In genomic region chr1:42816600-42817439, GRCh38 we compare ENCODE assay signal across 1 cellular context.
TF ChIP-seq lines count a peak whose summit lies in the region.

Gene ERMAP, plus strand, starts transcription at chr1:42817122. Its CDS starts 13,327 bp downstream, at chr1:42830449.
Gene SVBP, minus strand, starts transcription at chr1:42817397. Its CDS starts 853 bp downstream, at chr1:42816544.

TF ChIP-seq in K562, 482 proteins besides CTCF, POLR2A, EP300 and RAD21 (continued from another document and continues in another):
- peak in 1 of 2 experiments; percentile 66; a peak in 1 of 4 replicates for TF ChIP-seq NONO (IDR thresholded peaks at IDR 0.05; ENCODE audit: low read depth in 2 of 2, low read length in 1 of 2)
- no peak for TF ChIP-seq ZNF57 (CRISPR knock-in tag; IDR thresholded peaks at IDR 0.05)
- no peak for TF ChIP-seq STAT5A (IDR thresholded peaks at IDR 0.05; ENCODE audit: borderline replicate concordance, low read length)
- TF ChIP-seq TAF7 (tag; IDR thresholded peaks at IDR 0.05), result peak; percentile 81
- peak; percentile 82 for TF ChIP-seq PCBP1 (IDR thresholded peaks at IDR 0.05; ENCODE audit: low read depth, low read length, poor library complexity, severe bottlenecking)
- TF ChIP-seq TAF9B (IDR thresholded peaks at IDR 0.05; ENCODE audit: partially characterized antibody), result peak; percentile 66
- TF ChIP-seq SAFB (IDR thresholded peaks at IDR 0.05; ENCODE audit: borderline replicate concordance, low read depth, low read length), result no peak
- peak; percentile 11 for TF ChIP-seq PRDM10 (IDR thresholded peaks at IDR 0.05; ENCODE audit: partially characterized antibody)
- no peak for TF ChIP-seq MTA1 (IDR thresholded peaks at IDR 0.05; ENCODE audit: borderline replicate concordance)
- no peak for TF ChIP-seq ZNF717 (CRISPR knock-in tag; IDR thresholded peaks at IDR 0.05)
- 0 out of 2 replicates have a peak, but pooled peaks have one; percentile 50 for TF ChIP-seq ELF2 (CRISPR knock-in tag; IDR thresholded peaks at IDR 0.05)
- peak; percentile 83 for TF ChIP-seq TBP (optimal IDR thresholded peaks at IDR 0.05; ENCODE audit: low read depth, low read length)
- peak; percentile 52 for TF ChIP-seq NCOR1 (IDR thresholded peaks at IDR 0.05)
- TF ChIP-seq THRA (IDR thresholded peaks at IDR 0.05), result no peak
- no peak for TF ChIP-seq ZFP1 (CRISPR knock-in tag; IDR thresholded peaks at IDR 0.05)
- TF ChIP-seq STAT6 (CRISPR knock-in tag; IDR thresholded peaks at IDR 0.05), result no peak
- no peak for TF ChIP-seq E2F4 (CRISPR knock-in tag; IDR thresholded peaks at IDR 0.05; ENCODE audit: low read depth)
- TF ChIP-seq HDAC1 (IDR thresholded peaks at IDR 0.05), result no peak; a peak in 1 of 4 replicates
- no peak for TF ChIP-seq DACH1 (IDR thresholded peaks at IDR 0.05; ENCODE audit: partially characterized antibody)
- TF ChIP-seq ZNF212 (CRISPR knock-in tag; IDR thresholded peaks at IDR 0.05), result no peak
- TF ChIP-seq ARID3B (CRISPR knock-in tag; IDR thresholded peaks at IDR 0.05; ENCODE audit: borderline replicate concordance), result no peak
- TF ChIP-seq RNF2 (IDR thresholded peaks at IDR 0.05), result peak; percentile 62; the same call in 1 of the 2 replicates
- no peak for TF ChIP-seq BRF2 (IDR thresholded peaks at IDR 0.05; ENCODE audit: borderline replicate concordance, insufficient read depth, insufficient read length)
- no peak for TF ChIP-seq ZNF609 (CRISPR knock-in tag; IDR thresholded peaks at IDR 0.05; ENCODE audit: borderline replicate concordance)
- TF ChIP-seq NR2F6 (CRISPR knock-in tag; IDR thresholded peaks at IDR 0.05), result no peak
- TF ChIP-seq ZNF124 (CRISPR knock-in tag; IDR thresholded peaks at IDR 0.05), result no peak
- TF ChIP-seq ZBED1 (IDR thresholded peaks at IDR 0.05), result no peak
- no peak for TF ChIP-seq ZNF707 (CRISPR knock-in tag; conservative IDR thresholded peaks at IDR 0.05)
